22 cellular contexts compared by ENCODE assay signal in genomic region chr2:33344230-33344629, GRCh38.
DNase-seq lines count a peak whose midpoint lies in the region; ATAC-seq and TF ChIP-seq lines count a peak whose summit lies in the region.
"Had no signal": no experiment of that assay in that cellular context is flagged by ENCODE, and none has a peak within 500 bp of the region (broad histone marks: within the 10 kb centered on the region; RNA-seq: fewer than 3 reads in every experiment).

No MANE protein-coding gene starts in this region.

- no peaks in the 10 kb centered on the region for H3K36me3 Mint-ChIP-seq in activated CD4-positive, alpha-beta T cell treated with anti-CD3 and anti-CD28 coated beads, Interleukin-2, amount 10 ng/mL, durations not matched to agents 24 days and 14 days (ENCODE audit: low read depth)
- H3K36me3 Mint-ChIP-seq in activated CD4-positive, alpha-beta T cell treated with anti-CD3 and anti-CD28 coated beads for 36 hours (ENCODE audit: low read depth): no peaks in the 10 kb centered on the region
- H3K36me3 Mint-ChIP-seq in CD8-positive, alpha-beta T cell: no peaks in the 10 kb centered on the region
- H3K36me3 Mint-ChIP-seq in effector memory CD8-positive, alpha-beta T cell (ENCODE audit: insufficient read depth): no peaks in the 10 kb centered on the region

- no peaks in the 10 kb centered on the region for H3K27me3 ChIP-seq in CD8-positive, alpha-beta T cell (ENCODE audit: insufficient read depth, low read length)
- H3K27me3 ChIP-seq in OCI-LY3 (ENCODE audit: low read depth, low read length): 0 out of 2 replicates have a peak, but pooled peaks cover 2% of the 10 kb centered on the region
- H3K27me3 ChIP-seq in suprapubic skin: no peaks in the 10 kb centered on the region

- H4K20me1 ChIP-seq in OCI-LY3 (ENCODE audit: insufficient read depth, low read length): no peaks in the 10 kb centered on the region

- peaks cover 12% of the 10 kb centered on the region for H3K4me1 Mint-ChIP-seq in activated CD4-positive, alpha-beta T cell treated with anti-CD3 and anti-CD28 coated beads, Interleukin-2, amount 10 ng/mL, durations not matched to agents 24 days and 14 days
- peaks cover 12% of the 10 kb centered on the region for H3K4me1 Mint-ChIP-seq in activated CD4-positive, alpha-beta T cell treated with anti-CD3 and anti-CD28 coated beads for 36 hours
- H3K4me1 Mint-ChIP-seq in CD8-positive, alpha-beta T cell (ENCODE audit: low read depth): peaks cover 14% of the 10 kb centered on the region
- H3K4me1 Mint-ChIP-seq in effector memory CD8-positive, alpha-beta T cell (ENCODE audit: low read depth in 2 of 2): peaks cover 0 to 5% of the 10 kb centered on the region in 2 donors

- no peaks in the 10 kb centered on the region for H3K9me3 Mint-ChIP-seq in activated CD4-positive, alpha-beta T cell treated with anti-CD3 and anti-CD28 coated beads, Interleukin-2, amount 10 ng/mL, durations not matched to agents 24 days and 14 days
- no peaks in the 10 kb centered on the region for H3K9me3 Mint-ChIP-seq in activated CD4-positive, alpha-beta T cell treated with anti-CD3 and anti-CD28 coated beads for 36 hours (ENCODE audit: low read depth)
- H3K9me3 Mint-ChIP-seq in CD8-positive, alpha-beta T cell: no peaks in the 10 kb centered on the region
- H3K9me3 Mint-ChIP-seq in effector memory CD8-positive, alpha-beta T cell: no peaks in the 10 kb centered on the region
- H3K9me3 Mint-ChIP-seq: HFFc6 had no signal

- TF ChIP-seq POLR2A in suprapubic skin (IDR thresholded peaks at IDR 0.05): no peak

- H3K27ac ChIP-seq in CD8-positive, alpha-beta T cell (ENCODE audit: low read depth, low read length): no peak overlapping the region
- H3K27ac ChIP-seq in OCI-LY3 (ENCODE audit: low read length): no peak overlapping the region
- H3K27ac ChIP-seq in suprapubic skin: no peak overlapping the region

- intact Hi-C loops in activated CD4-positive, alpha-beta T cell treated with anti-CD3 and anti-CD28 coated beads, Interleukin-2, amount 10 ng/mL, durations not matched to agents 24 days and 14 days (cut with micrococcal nuclease): no loop called here
- intact Hi-C loops in activated CD4-positive, alpha-beta T cell treated with anti-CD3 and anti-CD28 coated beads for 36 hours (cut with DNase I, micrococcal nuclease): no loop called here
- intact Hi-C loops in CD8-positive, alpha-beta T cell (cut with DNase I, micrococcal nuclease): no loop called here

- DNase-seq in activated CD4-positive, alpha-beta T cell treated with anti-CD3 and anti-CD28 coated beads, Interleukin-2, amount 10 ng/mL, durations not matched to agents 24 days and 14 days: peak; percentile 62
- no peak for DNase-seq in activated CD4-positive, alpha-beta T cell treated with anti-CD3 and anti-CD28 coated beads for 36 hours
- DNase-seq in CD8-positive, alpha-beta T cell: no peak
- no peak for DNase-seq in effector memory CD8-positive, alpha-beta T cell
- DNase-seq in suprapubic skin (ENCODE audit: low spot score in 2 of 2): no peak
- DNase-seq: 8988T, Caco-2, GDM1, H7, HFFc6, Karpas-422, NCI-H1092 treated with DMSO at 0.1 percent for 48 hours, NCI-H146, NCI-H2029 treated with DMSO at 0.1 percent for 48 hours, NCI-H2171, NCI-H446, OCI-M1, SHP77 treated with DMSO at 0.1 percent for 48 hours had no signal

- ATAC-seq in activated CD4-positive, alpha-beta T cell treated with anti-CD3 and anti-CD28 coated beads for 36 hours: no peak
- peak; percentile 26 for ATAC-seq in CD8-positive, alpha-beta T cell
- ATAC-seq in effector memory CD8-positive, alpha-beta T cell (replicated peaks): peak; percentile 51
- ATAC-seq in HG03097 (IDR thresholded peaks at IDR 0.05; ENCODE audit: low FRiP score, unreplicated experiment): no peak
- ATAC-seq in SK-N-SH treated with all-trans-retinoic acid at 6 μM for 48 hours: no peak
- ATAC-seq: HepG2 had no signal

- no peak for TF ChIP-seq EP300 in suprapubic skin (IDR thresholded peaks at IDR 0.05)

- no peak overlapping the region for H3K9ac ChIP-seq in OCI-LY3 (ENCODE audit: low read length)

- no peaks in the 10 kb centered on the region for H3K9me3 ChIP-seq in CD8-positive, alpha-beta T cell (ENCODE audit: low read length)
- H3K9me3 ChIP-seq in OCI-LY3 (ENCODE audit: insufficient read depth, low read length) (no peaks in the 10 kb centered on the region), suprapubic skin (no peaks in the 10 kb centered on the region)
- H3K9me3 ChIP-seq: Caco-2 had no signal

- 82% methylated on average over 3 of the region's 3 CpGs for WGBS in suprapubic skin

- CTCF ChIA-PET in activated CD4-positive, alpha-beta T cell treated with anti-CD3 and anti-CD28 coated beads for 36 hours (lab: Charles Lee): no interaction called here
- CTCF ChIA-PET in CD8-positive, alpha-beta T cell (lab: Charles Lee): no interaction called here

- H3K27me3 Mint-ChIP-seq in activated CD4-positive, alpha-beta T cell treated with anti-CD3 and anti-CD28 coated beads, Interleukin-2, amount 10 ng/mL, durations not matched to agents 24 days and 14 days: peaks cover 7% of the 10 kb centered on the region
- H3K27me3 Mint-ChIP-seq in activated CD4-positive, alpha-beta T cell treated with anti-CD3 and anti-CD28 coated beads for 36 hours: peaks cover 5% of the 10 kb centered on the region
- no peaks in the 10 kb centered on the region for H3K27me3 Mint-ChIP-seq in CD8-positive, alpha-beta T cell (ENCODE audit: low read depth)
- peaks cover 0 to 4% of the 10 kb centered on the region in 2 donors for H3K27me3 Mint-ChIP-seq in effector memory CD8-positive, alpha-beta T cell

- no peak overlapping the region for H3K4me3 ChIP-seq in CD8-positive, alpha-beta T cell (ENCODE audit: low read depth, low read length)
- H3K4me3 ChIP-seq in OCI-LY3 (ENCODE audit: low read length): no peak overlapping the region
- H3K4me3 ChIP-seq in suprapubic skin: no peak overlapping the region

- no peak overlapping the region for H3K4me3 Mint-ChIP-seq in activated CD4-positive, alpha-beta T cell treated with anti-CD3 and anti-CD28 coated beads, Interleukin-2, amount 10 ng/mL, durations not matched to agents 24 days and 14 days
- H3K4me3 Mint-ChIP-seq in activated CD4-positive, alpha-beta T cell treated with anti-CD3 and anti-CD28 coated beads for 36 hours: no peak overlapping the region
- no peak overlapping the region for H3K4me3 Mint-ChIP-seq in CD8-positive, alpha-beta T cell
- H3K4me3 Mint-ChIP-seq in effector memory CD8-positive, alpha-beta T cell: no peak overlapping the region
- H3K4me3 Mint-ChIP-seq: HFFc6 had no signal

- peak overlapping the region; percentile 2 for H3K4me2 ChIP-seq in OCI-LY3 (ENCODE audit: low read length)

- H2AFZ ChIP-seq in OCI-LY3 (ENCODE audit: low read depth, low read length): no peak overlapping the region

- peaks cover 4% of the 10 kb centered on the region for H3K4me1 ChIP-seq in CD8-positive, alpha-beta T cell (ENCODE audit: insufficient read depth, low read length)
- H3K4me1 ChIP-seq in OCI-LY3 (ENCODE audit: low read length) (peaks cover 36% of the 10 kb centered on the region), suprapubic skin (no peaks in the 10 kb centered on the region)
- H3K4me1 ChIP-seq: Caco-2 had no signal

- POLR2A ChIA-PET in activated CD4-positive, alpha-beta T cell treated with anti-CD3 and anti-CD28 coated beads for 36 hours (lab: Charles Lee): no interaction called here
- POLR2A ChIA-PET in CD8-positive, alpha-beta T cell (lab: Charles Lee): interaction anchor here (1.2 kb wide), 1 partner anchor 8 kb away, joined by 3 read pairs; no protein-coding TSS in a partner anchor

- H3K36me3 ChIP-seq in CD8-positive, alpha-beta T cell (ENCODE audit: insufficient read depth, low read length): no peaks in the 10 kb centered on the region
- H3K36me3 ChIP-seq in OCI-LY3 (replicated peaks; ENCODE audit: low read depth, low read length): no peaks in the 10 kb centered on the region
- no peaks in the 10 kb centered on the region for H3K36me3 ChIP-seq in suprapubic skin

- no peak for TF ChIP-seq CTCF in CD8-positive, alpha-beta T cell (IDR thresholded peaks at IDR 0.05)
- TF ChIP-seq CTCF in OCI-LY3 (IDR thresholded peaks at IDR 0.05; ENCODE audit: low read depth, low read length): no peak
- no peak for TF ChIP-seq CTCF in suprapubic skin (IDR thresholded peaks at IDR 0.05)

- H3K27ac Mint-ChIP-seq in activated CD4-positive, alpha-beta T cell treated with anti-CD3 and anti-CD28 coated beads, Interleukin-2, amount 10 ng/mL, durations not matched to agents 24 days and 14 days: peak overlapping the region; percentile 64
- H3K27ac Mint-ChIP-seq in activated CD4-positive, alpha-beta T cell treated with anti-CD3 and anti-CD28 coated beads for 36 hours: no peak overlapping the region
- no peak overlapping the region for H3K27ac Mint-ChIP-seq in CD8-positive, alpha-beta T cell
- no peak overlapping the region for H3K27ac Mint-ChIP-seq in effector memory CD8-positive, alpha-beta T cell
- H3K27ac Mint-ChIP-seq: HFFc6 had no signal

- no peaks in the 10 kb centered on the region for H3K79me2 ChIP-seq in OCI-LY3 (ENCODE audit: low read length)

TF ChIP-seq in SK-N-SH treated with all-trans-retinoic acid at 6 μM for 48 hours, 23 proteins besides CTCF, POLR2A, EP300 and RAD21 (continues in another document):
- no peak for TF ChIP-seq ZNF8 (CRISPR knock-in tag; IDR thresholded peaks at IDR 0.05)
- no peak for TF ChIP-seq OSR1 (CRISPR knock-in tag; IDR thresholded peaks at IDR 0.05)
- no peak for TF ChIP-seq GLIS3 (CRISPR knock-in tag; IDR thresholded peaks at IDR 0.05)
- TF ChIP-seq TOX (CRISPR knock-in tag; IDR thresholded peaks at IDR 0.05; ENCODE audit: borderline replicate concordance): no peak
- TF ChIP-seq, protein P1, sequence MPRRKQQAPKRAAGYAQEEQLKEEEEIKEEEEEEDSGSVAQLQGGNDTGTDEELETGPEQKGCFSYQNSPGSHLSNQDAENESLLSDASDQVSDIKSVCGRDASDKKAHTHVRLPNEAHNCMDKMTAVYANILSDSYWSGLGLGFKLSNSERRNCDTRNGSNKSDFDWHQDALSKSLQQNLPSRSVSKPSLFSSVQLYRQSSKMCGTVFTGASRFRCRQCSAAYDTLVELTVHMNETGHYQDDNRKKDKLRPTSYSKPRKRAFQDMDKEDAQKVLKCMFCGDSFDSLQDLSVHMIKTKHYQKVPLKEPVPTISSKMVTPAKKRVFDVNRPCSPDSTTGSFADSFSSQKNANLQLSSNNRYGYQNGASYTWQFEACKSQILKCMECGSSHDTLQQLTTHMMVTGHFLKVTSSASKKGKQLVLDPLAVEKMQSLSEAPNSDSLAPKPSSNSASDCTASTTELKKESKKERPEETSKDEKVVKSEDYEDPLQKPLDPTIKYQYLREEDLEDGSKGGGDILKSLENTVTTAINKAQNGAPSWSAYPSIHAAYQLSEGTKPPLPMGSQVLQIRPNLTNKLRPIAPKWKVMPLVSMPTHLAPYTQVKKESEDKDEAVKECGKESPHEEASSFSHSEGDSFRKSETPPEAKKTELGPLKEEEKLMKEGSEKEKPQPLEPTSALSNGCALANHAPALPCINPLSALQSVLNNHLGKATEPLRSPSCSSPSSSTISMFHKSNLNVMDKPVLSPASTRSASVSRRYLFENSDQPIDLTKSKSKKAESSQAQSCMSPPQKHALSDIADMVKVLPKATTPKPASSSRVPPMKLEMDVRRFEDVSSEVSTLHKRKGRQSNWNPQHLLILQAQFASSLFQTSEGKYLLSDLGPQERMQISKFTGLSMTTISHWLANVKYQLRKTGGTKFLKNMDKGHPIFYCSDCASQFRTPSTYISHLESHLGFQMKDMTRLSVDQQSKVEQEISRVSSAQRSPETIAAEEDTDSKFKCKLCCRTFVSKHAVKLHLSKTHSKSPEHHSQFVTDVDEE (CRISPR knock-in tag; IDR thresholded peaks at IDR 0.05): no peak
- TF ChIP-seq SNAI2 (CRISPR knock-in tag; IDR thresholded peaks at IDR 0.05): no peak

Comparison
In these comparisons a context has a peak if more than half of its experiments do, and no peak if none do; other contexts are left out.
1. ATAC-seq: peak in CD8-positive, alpha-beta T cell (single experiment) and effector memory CD8-positive, alpha-beta T cell (single experiment); none in activated CD4-positive, alpha-beta T cell treated with anti-CD3 and anti-CD28 coated beads for 36 hours (single experiment), HG03097 (single experiment) and SK-N-SH treated with all-trans-retinoic acid at 6 μM for 48 hours (single experiment).